In genomic region chr11:128477811-128478210, GRCh38 we compare ENCODE assay signal across 19 cellular contexts.
DNase-seq lines count a peak whose midpoint lies in the region; ATAC-seq and TF ChIP-seq lines count a peak whose summit lies in the region.
"Had no signal": no experiment of that assay in that cellular context is flagged by ENCODE, and none has a peak within 500 bp of the region (broad histone marks: within the 10 kb centered on the region; RNA-seq: fewer than 3 reads in every experiment).

No MANE protein-coding gene starts in this region.

- peak overlapping the region; percentile 93 to 98 for H3K27ac Mint-ChIP-seq in T-cell
- H3K27ac Mint-ChIP-seq in progenitor cell of endocrine pancreas, result no peak overlapping the region

- H3K27me3 ChIP-seq in left ventricle myocardium inferior (ENCODE audit: low read depth) (no peaks in the 10 kb centered on the region), vagina (no peaks in the 10 kb centered on the region)
- H3K27me3 ChIP-seq: right lobe of liver, upper lobe of right lung had no signal

- POLR2A ChIA-PET in T-cell (lab: Charles Lee), result interaction anchor here in 1 of 2 donors (1.2 to 2.8 kb wide), 3 partner anchors 13 to 42 kb away, joined by 4 to 17 read pairs (median 4); no protein-coding TSS in a partner anchor

- TF ChIP-seq POLR2A in vagina (IDR thresholded peaks at IDR 0.05), result no peak

- H3K27me3 Mint-ChIP-seq in T-cell, result no peaks in the 10 kb centered on the region
- H3K27me3 Mint-ChIP-seq in progenitor cell of endocrine pancreas, result peaks cover 60% of the 10 kb centered on the region

- DNase-seq in left ventricle myocardium inferior (no peak), Right ventricle myocardium inferior (ENCODE audit: missing footprints) (no peak), T-cell (no peak), germinal center (ENCODE audit: low spot score) (peak; percentile 38), vagina (ENCODE audit: extremely low spot score in 2 of 2) (no peak), iPS-NIHi7 (ENCODE audit: extremely low spot score) (no peak), caudate nucleus (lab: John Stamatoyannopoulos, UW) (no peak), progenitor cell of endocrine pancreas (ENCODE audit: low spot score, unreplicated experiment) (no peak)
- DNase-seq: activated CD8-positive, alpha-beta memory T cell treated with anti-CD3 and anti-CD28 coated beads, Interleukin-2, amount 50 U/mL, for 4 hours; anterior cingulate cortex; DMS79; NCI-H446 treated with DMSO at 0.1 percent for 48 hours; right lobe of liver; stimulated activated CD4-positive, alpha-beta T cell treated with anti-CD3 and anti-CD28 coated beads, Interleukin-2, amount 100 ng/mL, for 48 hours; upper lobe of right lung had no signal

- TF ChIP-seq CTCF in left ventricle myocardium inferior (IDR thresholded peaks at IDR 0.05; ENCODE audit: borderline replicate concordance) (no peak), vagina (IDR thresholded peaks at IDR 0.05) (no peak), progenitor cell of endocrine pancreas (IDR thresholded peaks at IDR 0.05; ENCODE audit: unreplicated experiment) (no peak)

- H3K9me3 Mint-ChIP-seq in T-cell (no peaks in the 10 kb centered on the region), progenitor cell of endocrine pancreas (ENCODE audit: low read depth) (no peaks in the 10 kb centered on the region)
- H3K9me3 Mint-ChIP-seq: neural crest cell had no signal

- intact Hi-C loops in left ventricle myocardium inferior (cut with micrococcal nuclease), result no loop called here
- intact Hi-C loops in Right ventricle myocardium inferior (cut with DNase I), result no loop called here
- intact Hi-C loops in vagina (cut with DNase I), result no loop called here

- no peak overlapping the region for H3K4me3 ChIP-seq in left ventricle myocardium inferior
- no peak overlapping the region for H3K4me3 ChIP-seq in vagina
- H3K4me3 ChIP-seq: coronary artery, right lobe of liver, upper lobe of right lung had no signal

- CTCF ChIA-PET in T-cell (lab: Charles Lee), result interaction anchor here in 1 of 2 donors (0.5 to 1.6 kb wide), 3 partner anchors 48 to 153 kb away, joined by 3 to 7 read pairs (median 6); no protein-coding TSS in a partner anchor

- peaks cover 60% of the 10 kb centered on the region for H3K36me3 ChIP-seq in left ventricle myocardium inferior
- H3K36me3 ChIP-seq in vagina, result peaks cover 0 to 26% of the 10 kb centered on the region in 2 donors

- peaks cover 98% of the 10 kb centered on the region for H3K4me1 ChIP-seq in left ventricle myocardium inferior
- peaks cover 89% of the 10 kb centered on the region for H3K4me1 ChIP-seq in vagina

- H3K4me3 Mint-ChIP-seq in T-cell (peak overlapping the region; percentile 40 to 99 (median 66)), progenitor cell of endocrine pancreas (ENCODE audit: low read depth) (no peak overlapping the region)
- H3K4me3 Mint-ChIP-seq: neural crest cell had no signal

- H3K36me3 Mint-ChIP-seq in T-cell (peaks cover 93% of the 10 kb centered on the region), progenitor cell of endocrine pancreas (ENCODE audit: insufficient read depth) (no peaks in the 10 kb centered on the region)

- no peak for ATAC-seq in Right ventricle myocardium inferior
- ATAC-seq in T-cell (replicated peaks in 1 of 4), result no peak
- ATAC-seq: right lobe of liver, upper lobe of right lung had no signal

- H3K4me1 Mint-ChIP-seq in T-cell, result peaks cover 98 to 100% (median 99%) of the 10 kb centered on the region in 3 donors
- peaks cover 29% of the 10 kb centered on the region for H3K4me1 Mint-ChIP-seq in progenitor cell of endocrine pancreas (ENCODE audit: low read depth)

- H3K9me3 ChIP-seq in left ventricle myocardium inferior (replicated peaks), result no peaks in the 10 kb centered on the region
- H3K9me3 ChIP-seq in vagina, result no peaks in the 10 kb centered on the region
- H3K9me3 ChIP-seq: right lobe of liver, upper lobe of right lung had no signal

- peak overlapping the region; percentile 85 for H3K27ac ChIP-seq in left ventricle myocardium inferior (replicated peaks)
- H3K27ac ChIP-seq in vagina, result peak overlapping the region; percentile 83
- no peak overlapping the region for H3K27ac ChIP-seq in caudate nucleus (ENCODE audit: low read depth, low read length)
- H3K27ac ChIP-seq: epithelial cell of prostate, KMS-11, right lobe of liver had no signal
